In the genomic region with DNA sequence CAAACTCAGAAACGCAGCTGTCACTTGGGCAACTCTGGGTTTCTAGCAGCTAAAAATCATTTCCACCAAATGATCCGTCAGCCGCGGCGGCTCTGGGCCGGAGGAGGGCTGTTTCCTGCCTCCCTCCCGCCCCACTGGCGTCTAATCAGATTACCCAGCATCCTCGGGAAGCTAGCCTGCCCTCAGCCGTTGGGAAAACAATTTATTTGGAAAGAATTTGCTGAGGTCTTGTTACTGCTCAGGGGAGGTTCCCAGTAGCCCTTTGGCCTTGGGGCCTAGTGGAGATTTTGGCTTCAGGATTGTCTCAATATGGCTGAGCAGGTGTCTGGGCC, we compare ENCODE assay signal across 1 cellular context.
TF ChIP-seq lines count a peak whose summit lies in the region.

No MANE protein-coding gene starts in this region.

TF ChIP-seq in HEK293T, 16 proteins besides CTCF, POLR2A, EP300 and RAD21 (continued from another document):
- TF ChIP-seq, protein P1, sequence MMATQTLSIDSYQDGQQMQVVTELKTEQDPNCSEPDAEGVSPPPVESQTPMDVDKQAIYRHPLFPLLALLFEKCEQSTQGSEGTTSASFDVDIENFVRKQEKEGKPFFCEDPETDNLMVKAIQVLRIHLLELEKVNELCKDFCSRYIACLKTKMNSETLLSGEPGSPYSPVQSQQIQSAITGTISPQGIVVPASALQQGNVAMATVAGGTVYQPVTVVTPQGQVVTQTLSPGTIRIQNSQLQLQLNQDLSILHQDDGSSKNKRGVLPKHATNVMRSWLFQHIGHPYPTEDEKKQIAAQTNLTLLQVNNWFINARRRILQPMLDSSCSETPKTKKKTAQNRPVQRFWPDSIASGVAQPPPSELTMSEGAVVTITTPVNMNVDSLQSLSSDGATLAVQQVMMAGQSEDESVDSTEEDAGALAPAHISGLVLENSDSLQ (IDR thresholded peaks at IDR 0.05) = no peak
- TF ChIP-seq FOXM1 (IDR thresholded peaks at IDR 0.05; ENCODE audit: borderline replicate concordance) (no peak), CTBP1 (IDR thresholded peaks at IDR 0.05; ENCODE audit: borderline replicate concordance) (no peak), SUZ12 (IDR thresholded peaks at IDR 0.05) (no peak), FOXA1 (IDR thresholded peaks at IDR 0.05) (no peak), ELF4 (IDR thresholded peaks at IDR 0.05) (no peak), LEF1 (IDR thresholded peaks at IDR 0.05; ENCODE audit: borderline replicate concordance) (no peak), TARDBP (IDR thresholded peaks at IDR 0.05) (no peak), ARNT (IDR thresholded peaks at IDR 0.05) (no peak)
